In the genomic region with DNA sequence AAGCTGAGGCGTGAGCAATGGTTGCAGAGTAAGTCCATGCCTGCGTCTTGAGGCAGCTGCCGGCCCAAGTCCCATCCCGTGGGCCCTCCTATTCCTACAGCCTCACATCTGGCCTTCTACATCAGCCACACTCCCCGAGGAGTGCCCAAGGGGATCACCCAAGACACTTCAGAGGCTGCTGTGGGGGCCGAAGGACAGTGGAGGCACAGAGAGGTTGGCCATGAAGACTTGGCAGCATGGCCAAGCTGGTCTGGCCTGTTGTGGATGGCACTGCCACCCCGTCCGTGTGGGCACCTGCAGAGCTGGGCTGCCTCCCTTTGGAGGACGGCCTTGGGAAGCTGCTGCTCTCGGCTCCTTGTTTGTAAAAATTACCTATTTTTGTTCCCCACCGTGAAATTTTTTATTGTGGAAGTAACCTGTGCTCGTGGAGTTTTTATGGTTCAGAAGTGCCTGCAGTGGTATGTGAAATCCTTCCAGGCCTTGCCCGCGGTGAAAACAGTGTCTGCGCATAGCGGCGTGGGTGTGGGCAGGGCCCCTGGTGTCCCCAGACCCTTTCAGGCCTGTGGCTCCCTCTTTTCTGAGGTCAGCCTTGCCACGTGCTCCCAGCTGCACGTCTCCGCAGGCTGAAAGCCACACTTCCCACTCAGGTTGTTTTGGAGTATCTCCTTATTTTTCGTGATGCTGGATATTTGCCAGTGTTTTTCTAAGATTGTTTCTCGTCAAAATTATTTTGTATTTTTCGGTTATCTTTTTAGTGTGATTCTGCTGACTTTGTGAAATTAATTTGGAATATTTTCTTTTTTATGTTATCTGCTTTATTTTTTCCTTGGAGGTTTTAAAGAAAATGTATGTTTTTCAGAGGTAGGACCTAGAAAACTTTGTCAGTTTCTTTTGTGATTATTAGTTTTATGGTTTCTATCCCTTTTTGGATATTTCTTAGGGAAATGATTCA, we compare ENCODE assay signal across 21 cellular contexts. TPM values are rescaled to one million over a fixed set of nuclear protein-coding genes. Genes with fewer than 3 reads are reported as not detected.
DNase-seq lines count a peak whose midpoint lies in the region; ATAC-seq and TF ChIP-seq lines count a peak whose summit lies in the region.
"Had no signal": no experiment of that assay in that cellular context is flagged by ENCODE, and none has a peak within 500 bp of the region (broad histone marks: within the 10 kb centered on the region; RNA-seq: fewer than 3 reads in every experiment).

No MANE protein-coding gene starts in this region.

- peaks cover 18% of the 10 kb centered on the region for H3K36me3 Mint-ChIP-seq in natural killer cell treated with Interleukin-12 subunit alpha and Interleukin-12 subunit beta and Interleukin-15 and Interleukin-18, amount 100 ng/mL, for 72 hours
- no peaks in the 10 kb centered on the region for H3K36me3 Mint-ChIP-seq in natural killer cell

- 78 to 83% methylated on average over 11 to 12 of the region's 23 CpGs for WGBS in gastroesophageal sphincter (ENCODE audit: low coverage in 1 of 2), 2 donors

- no peaks in the 10 kb centered on the region for H3K27me3 Mint-ChIP-seq in natural killer cell treated with Interleukin-12 subunit alpha and Interleukin-12 subunit beta and Interleukin-15 and Interleukin-18, amount 100 ng/mL, for 72 hours
- no peaks in the 10 kb centered on the region for H3K27me3 Mint-ChIP-seq in natural killer cell (ENCODE audit: low read depth in 2 of 2)
- H3K27me3 Mint-ChIP-seq: CD4-positive, alpha-beta T cell had no signal

- H3K4me1 ChIP-seq in gastroesophageal sphincter (peaks cover 7 to 83% (median 38%) of the 10 kb centered on the region in 3 donors), rectal smooth muscle tissue (ENCODE audit: control insufficient read depth, insufficient read depth, low read length) (peaks cover 46% of the 10 kb centered on the region)

- H3K9ac ChIP-seq in rectal smooth muscle tissue (ENCODE audit: low read length): no peak overlapping the region

- peaks cover 21 to 24% of the 10 kb centered on the region in 2 donors for H3K4me1 Mint-ChIP-seq in natural killer cell treated with Interleukin-12 subunit alpha and Interleukin-12 subunit beta and Interleukin-15 and Interleukin-18, amount 100 ng/mL, for 72 hours (ENCODE audit: low read depth in 2 of 2)
- H3K4me1 Mint-ChIP-seq in natural killer cell: peaks cover 15 to 31% of the 10 kb centered on the region in 2 donors

- no peak overlapping the region for H3K27ac Mint-ChIP-seq in natural killer cell treated with Interleukin-12 subunit alpha and Interleukin-12 subunit beta and Interleukin-15 and Interleukin-18, amount 100 ng/mL, for 72 hours
- H3K27ac Mint-ChIP-seq in natural killer cell: no peak overlapping the region
- H3K27ac Mint-ChIP-seq: CD4-positive, alpha-beta T cell; endodermal cell had no signal

- no peak overlapping the region for H3K4me3 Mint-ChIP-seq in natural killer cell treated with Interleukin-12 subunit alpha and Interleukin-12 subunit beta and Interleukin-15 and Interleukin-18, amount 100 ng/mL, for 72 hours
- no peak overlapping the region for H3K4me3 Mint-ChIP-seq in natural killer cell
- H3K4me3 Mint-ChIP-seq: CD4-positive, alpha-beta T cell; endodermal cell had no signal

- intact Hi-C loops in natural killer cell (cut with micrococcal nuclease): no loop called here

- no peak for TF ChIP-seq POLR2A in gastroesophageal sphincter (IDR thresholded peaks at IDR 0.05)

- no peak for TF ChIP-seq EP300 in gastroesophageal sphincter (IDR thresholded peaks at IDR 0.05)

- H3K27me3 ChIP-seq in gastroesophageal sphincter (no peaks in the 10 kb centered on the region), rectal smooth muscle tissue (ENCODE audit: control insufficient read depth, insufficient read depth, low read length) (no peaks in the 10 kb centered on the region)

- no peak for ATAC-seq in natural killer cell treated with Interleukin-12 subunit alpha and Interleukin-12 subunit beta and Interleukin-15 and Interleukin-18, amount 100 ng/mL, for 72 hours
- ATAC-seq in natural killer cell: no peak
- ATAC-seq in gastroesophageal sphincter: no peak
- ATAC-seq: left colon, PC-3 had no signal

- no peak overlapping the region for H3K4me3 ChIP-seq in gastroesophageal sphincter
- no peak overlapping the region for H3K4me3 ChIP-seq in rectal smooth muscle tissue (ENCODE audit: low read length)
- H3K4me3 ChIP-seq: skin epidermis had no signal

- peak; percentile 52 for DNase-seq in natural killer cell treated with Interleukin-12 subunit alpha and Interleukin-12 subunit beta and Interleukin-15 and Interleukin-18, amount 100 ng/mL, for 72 hours (ENCODE audit: low spot score)
- DNase-seq in natural killer cell (no peak), iPS-NIHi11 (ENCODE audit: low spot score) (no peak), HuH-7.5 (ENCODE audit: low spot score) (no peak), NCI-H1694 treated with DMSO at 0.1 percent for 48 hours (lab: John Stamatoyannopoulos, UW) (no peak)
- no peak for DNase-seq in stimulated activated CD4-positive, alpha-beta T cell treated with anti-CD3 and anti-CD28 coated beads, Interleukin-4, amount 100 ng/mL, for 24 hours
- DNase-seq: activated CD4-positive, alpha-beta T cell treated with anti-CD3 and anti-CD28 coated beads for 48 hours; activated effector memory CD4-positive, alpha-beta T cell treated with anti-CD3 and anti-CD28 coated beads, Interleukin-2, amount 50 U/mL, for 16 hours; CD4-positive, alpha-beta T cell; cerebellar nuclear complex; endodermal cell; left colon; NCI-H1417 treated with DMSO at 0.1 percent for 48 hours; NCI-H82; occipital lobe; PC-3; stimulated activated CD4-positive, alpha-beta T cell treated with anti-CD3 and anti-CD28 coated beads, Interleukin-4, amount 100 ng/mL, for 1 hour; substantia nigra had no signal

- H3K36me3 ChIP-seq in gastroesophageal sphincter (peaks cover 0 to 13% of the 10 kb centered on the region in 2 donors), rectal smooth muscle tissue (ENCODE audit: control insufficient read depth, insufficient read depth, low read length) (peaks cover 8% of the 10 kb centered on the region)

- H3K9me3 Mint-ChIP-seq in natural killer cell treated with Interleukin-12 subunit alpha and Interleukin-12 subunit beta and Interleukin-15 and Interleukin-18, amount 100 ng/mL, for 72 hours: no peaks in the 10 kb centered on the region
- H3K9me3 Mint-ChIP-seq in natural killer cell: no peaks in the 10 kb centered on the region
- H3K9me3 Mint-ChIP-seq: CD4-positive, alpha-beta T cell; endodermal cell had no signal

- no peaks in the 10 kb centered on the region for H3K9me3 ChIP-seq in gastroesophageal sphincter

- peak overlapping the region; percentile 65 to 93 (median 88) for H3K27ac ChIP-seq in gastroesophageal sphincter
- H3K27ac ChIP-seq in rectal smooth muscle tissue (ENCODE audit: low read depth, low read length): peak overlapping the region; percentile 79

- TF ChIP-seq CTCF in natural killer cell (IDR thresholded peaks at IDR 0.05) (no peak), gastroesophageal sphincter (IDR thresholded peaks at IDR 0.05) (no peak)

RNA-seq across cellular contexts. Expression of gene SLX9, which starts 20.6 kb away (rescaled TPM):
- total RNA-seq in natural killer cell treated with Interleukin-12 subunit alpha and Interleukin-12 subunit beta and Interleukin-15 and Interleukin-18, amount 100 ng/mL, for 72 hours: 10 to 100 TPM; 43.5 to 83.6 TPM
- total RNA-seq in natural killer cell (10 to 100 TPM; 12.8 to 22.9 (median 20.0) TPM), gastroesophageal sphincter (10 to 100 TPM; 15.7 to 53.9 (median 36.4) TPM)

RNA-seq across cellular contexts. Expression of gene ITGB2, which starts 39.7 kb away (rescaled TPM):
- total RNA-seq in natural killer cell treated with Interleukin-12 subunit alpha and Interleukin-12 subunit beta and Interleukin-15 and Interleukin-18, amount 100 ng/mL, for 72 hours: 1,000 to 10,000 TPM in 1 of 2 donors, 100 to 1,000 TPM in 1; 448 to 1,246 TPM
- 1,000 to 10,000 TPM; 1,223 to 1,393 (median 1,250) TPM for total RNA-seq in natural killer cell
- 100 to 1,000 TPM in 1 of 4 donors, 10 to 100 TPM in 3; 10.4 to 112 (median 41.4) TPM for total RNA-seq in gastroesophageal sphincter
